In the genomic region with DNA sequence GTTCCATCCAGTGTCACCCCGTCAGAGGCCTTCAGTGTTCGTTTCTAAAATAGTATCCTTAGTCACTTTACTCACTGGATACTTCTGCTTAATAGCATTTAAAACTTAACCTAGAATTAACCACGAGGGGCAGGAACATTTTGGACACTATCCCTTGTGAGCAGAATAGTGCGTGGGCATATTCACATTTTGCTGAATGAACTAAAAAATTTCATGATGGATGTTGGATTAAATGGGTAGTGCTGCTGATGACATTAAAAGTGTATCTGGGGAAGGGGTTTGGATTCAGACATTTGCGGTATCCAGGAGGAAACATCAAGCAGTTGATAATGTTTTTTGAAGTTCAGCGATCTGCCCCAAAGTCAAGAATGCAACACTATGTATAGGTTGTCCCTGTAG, we compare ENCODE assay signal across 8 cellular contexts. TPM values are rescaled to one million over a fixed set of nuclear protein-coding genes. Genes with fewer than 3 reads are reported as not detected.
DNase-seq lines count a peak whose midpoint lies in the region; ATAC-seq and TF ChIP-seq lines count a peak whose summit lies in the region.

No MANE protein-coding gene starts in this region.

- H3K9me3 ChIP-seq in Peyer's patch (no peaks in the 10 kb centered on the region), prostate gland (no peaks in the 10 kb centered on the region)

- H3K4me1 ChIP-seq in Peyer's patch (peaks cover 4 to 9% (median 7%) of the 10 kb centered on the region in 4 donors), prostate gland (replicated peaks) (peaks cover 4% of the 10 kb centered on the region)

- intact Hi-C loops in prostate gland (cut with DNase I) = loop anchor here (1.0 to 5.0 kb wide), 2 partner anchors 52 to 253 kb away; partner anchors contain the start of gene ABTB2

- peak; percentile 7 for DNase-seq in EL
- DNase-seq in Peyer's patch = no peak
- no peak for DNase-seq in epithelial cell of proximal tubule (ENCODE audit: low read depth)
- no peak for DNase-seq in prostate gland (ENCODE audit: low spot score)
- DNase-seq in AG08395 (ENCODE audit: low spot score) = no peak
- DNase-seq in NCI-H2196 treated with DMSO at 0.1 percent for 48 hours (lab: John Stamatoyannopoulos, UW; ENCODE audit: unreplicated experiment) = no peak
- DNase-seq in NCI-H187 treated with DMSO at 0.1 percent for 48 hours (lab: John Stamatoyannopoulos, UW) = no peak

- no peak for TF ChIP-seq POLR2A in Peyer's patch (IDR thresholded peaks at IDR 0.05)
- no peak for TF ChIP-seq POLR2A in prostate gland (IDR thresholded peaks at IDR 0.05)

- peak overlapping the region; percentile 89 to 96 (median 92) for H3K27ac ChIP-seq in Peyer's patch
- peak overlapping the region; percentile 91 to 94 for H3K27ac ChIP-seq in prostate gland

- 18% methylated on average over 6 of the region's 6 CpGs for WGBS in prostate gland

- ATAC-seq in GM21825 (IDR thresholded peaks at IDR 0.05; ENCODE audit: unreplicated experiment) = no peak

- H3K36me3 ChIP-seq in Peyer's patch (peaks cover 0 to 29% (median 4%) of the 10 kb centered on the region in 3 donors), prostate gland (peaks cover 0 to 5% of the 10 kb centered on the region in 2 donors)

- TF ChIP-seq CTCF in Peyer's patch (IDR thresholded peaks at IDR 0.05) (no peak), epithelial cell of proximal tubule (conservative IDR thresholded peaks at IDR 0.05; ENCODE audit: low read depth, low read length) (no peak), prostate gland (IDR thresholded peaks at IDR 0.05) (no peak)

- H3K4me3 ChIP-seq in Peyer's patch (peak overlapping the region; percentile 74 to 88 (median 84)), epithelial cell of proximal tubule (ENCODE audit: low read depth, low read length) (peak overlapping the region; percentile 68), prostate gland (peak overlapping the region; percentile 54 to 66)

- no peaks in the 10 kb centered on the region for H3K27me3 ChIP-seq in Peyer's patch
- H3K27me3 ChIP-seq in prostate gland (replicated peaks; ENCODE audit: insufficient read depth) = no peaks in the 10 kb centered on the region

RNA-seq across cellular contexts. Expression of gene NAT10, which starts 0.8 kb away (rescaled TPM):
- total RNA-seq in Peyer's patch (10 to 100 TPM; 13.3 to 56.9 (median 24.2) TPM), epithelial cell of proximal tubule (19.8 and 36.8 TPM in 2 replicates), prostate gland (10 to 100 TPM; 21.9 to 34.7 TPM)

RNA-seq across cellular contexts. Expression of gene CAPRIN1, which starts 53.1 kb away (rescaled TPM):
- total RNA-seq in Peyer's patch (100 to 1,000 TPM; 107 to 158 (median 142) TPM), epithelial cell of proximal tubule (172 and 222 TPM in 2 replicates), prostate gland (100 to 1,000 TPM; 145 to 199 TPM)
